Comparison of ENCODE assay signal across 8 cellular contexts in genomic region chr15:89068325-89068784, GRCh38. TPM values are rescaled to one million over a fixed set of nuclear protein-coding genes. Genes with fewer than 3 reads are reported as not detected.
A peak's percentile ranks its signal among the peaks of the same experiment; 100 is the strongest.
DNase-seq lines count a peak whose midpoint lies in the region; ATAC-seq and TF ChIP-seq lines count a peak whose summit lies in the region.

No MANE protein-coding gene starts in this region.

- H3K27ac ChIP-seq in prostate gland = no peak overlapping the region
- no peak overlapping the region for H3K27ac ChIP-seq in Karpas-422 (ENCODE audit: low read length)
- H3K27ac ChIP-seq in right atrium auricular region = no peak overlapping the region

- TF ChIP-seq CTCF in astrocyte of the cerebellum (IDR thresholded peaks at IDR 0.05; ENCODE audit: low read depth, low read length, missing control alignments) (no peak), prostate gland (IDR thresholded peaks at IDR 0.05) (no peak), right atrium auricular region (IDR thresholded peaks at IDR 0.05) (no peak)

- 68% methylated on average over 5 of the region's 5 CpGs for WGBS in prostate gland

- H3K79me2 ChIP-seq in Karpas-422 (ENCODE audit: low read length) = no peaks in the 10 kb centered on the region

- no peaks in the 10 kb centered on the region for H3K4me1 ChIP-seq in prostate gland (replicated peaks)
- peaks cover 8% of the 10 kb centered on the region for H3K4me1 ChIP-seq in Karpas-422 (ENCODE audit: low read length)
- H3K4me1 ChIP-seq in right atrium auricular region = no peaks in the 10 kb centered on the region

- no peak overlapping the region for H3K4me2 ChIP-seq in Karpas-422 (ENCODE audit: low read depth, low read length, poor library complexity, severe bottlenecking)

- ATAC-seq in GM18519 (IDR thresholded peaks at IDR 0.05; ENCODE audit: low FRiP score, unreplicated experiment) (peak; percentile 90), HG02642 (IDR thresholded peaks at IDR 0.05; ENCODE audit: poor library complexity, unreplicated experiment) (peak; percentile 95)

- H2AFZ ChIP-seq in Karpas-422 (ENCODE audit: low read length) = no peak overlapping the region

- no peaks in the 10 kb centered on the region for H3K9me3 ChIP-seq in prostate gland
- H3K9me3 ChIP-seq in Karpas-422 (ENCODE audit: low read length) = peaks cover 17% of the 10 kb centered on the region
- H3K9me3 ChIP-seq in right atrium auricular region = peaks cover 3 to 23% of the 10 kb centered on the region in 2 donors

- H3K9me2 ChIP-seq in Karpas-422 (replicated peaks; ENCODE audit: insufficient read depth, low read length) = no peaks in the 10 kb centered on the region

- no peak for TF ChIP-seq POLR2A in prostate gland (IDR thresholded peaks at IDR 0.05)

- intact Hi-C loops in prostate gland (cut with DNase I) = no loop called here

- DNase-seq in NOMO-1 treated with DMSO at 0.1 percent for 48 hours (lab: John Stamatoyannopoulos, UW; ENCODE audit: unreplicated experiment) (peak; percentile 81), astrocyte of the cerebellum (ENCODE audit: low read depth) (peak; percentile 97), prostate gland (ENCODE audit: low spot score) (no peak), Karpas-422 (no peak), right atrium auricular region (ENCODE audit: low spot score) (no peak)
- peak; percentile 47 to 50 (median 49) for DNase-seq in stimulated activated CD4-positive, alpha-beta T cell treated with anti-CD3 and anti-CD28 coated beads, Interleukin-12 subunit alpha, Interleukin-12 subunit beta, amount 100 ng/mL, for 48 hours (ENCODE audit: low read depth in 2 of 3, low spot score in 1 of 3)

- in situ Hi-C loops in astrocyte of the cerebellum (cut with HindIII; ENCODE audit: low sequenced_read_pairs) = no loop called here

- H3K27me3 ChIP-seq in prostate gland (replicated peaks; ENCODE audit: insufficient read depth) = no peaks in the 10 kb centered on the region
- no peaks in the 10 kb centered on the region for H3K27me3 ChIP-seq in Karpas-422 (ENCODE audit: low read length)
- H3K27me3 ChIP-seq in right atrium auricular region = no peaks in the 10 kb centered on the region

- H3K9ac ChIP-seq in Karpas-422 (ENCODE audit: low read length) = no peak overlapping the region

- H4K20me1 ChIP-seq in Karpas-422 (ENCODE audit: insufficient read depth, low read depth, low read length) = no peaks in the 10 kb centered on the region

- H3K36me3 ChIP-seq in prostate gland (no peaks in the 10 kb centered on the region), Karpas-422 (ENCODE audit: insufficient read depth, low read length) (no peaks in the 10 kb centered on the region; the same call in 1 of the 2 replicates), right atrium auricular region (no peaks in the 10 kb centered on the region)

- no peak overlapping the region for H3K4me3 ChIP-seq in astrocyte of the cerebellum (ENCODE audit: low read depth, low read length)
- H3K4me3 ChIP-seq in prostate gland = no peak overlapping the region
- no peak overlapping the region for H3K4me3 ChIP-seq in Karpas-422 (ENCODE audit: low read length)
- no peak overlapping the region for H3K4me3 ChIP-seq in right atrium auricular region

RNA-seq across cellular contexts. Expression of gene ABHD2, which starts 19.9 kb away (rescaled TPM):
- total RNA-seq in prostate gland (100 to 1,000 TPM; 111 to 253 TPM), right atrium auricular region (100 to 1,000 TPM; 115 to 118 TPM)
- 28.3 and 43.6 TPM in 2 replicates for total RNA-seq in Karpas-422 (2014; rRNA removed; shearing (Covaris generic); ENCODE audit: low replicate concordance)

Comparison
In these comparisons a context has a peak if more than half of its experiments do, and no peak if none do; other contexts are left out.
1. DNase-seq: peak in NOMO-1 treated with DMSO at 0.1 percent for 48 hours (single experiment), astrocyte of the cerebellum (single experiment) and stimulated activated CD4-positive, alpha-beta T cell treated with anti-CD3 and anti-CD28 coated beads, Interleukin-12 subunit alpha, Interleukin-12 subunit beta, amount 100 ng/mL, for 48 hours (3 of 3); none in prostate gland (single experiment), Karpas-422 (single experiment) and right atrium auricular region (single experiment).